In genomic region chr6:43939281-43940070, GRCh38 we compare ENCODE assay signal across 20 cellular contexts.
A peak's percentile ranks its signal among the peaks of the same experiment; 100 is the strongest.
DNase-seq lines count a peak whose midpoint lies in the region; ATAC-seq and TF ChIP-seq lines count a peak whose summit lies in the region.
"Had no signal": no experiment of that assay in that cellular context is flagged by ENCODE, and none has a peak within 500 bp of the region (broad histone marks: within the 10 kb centered on the region; RNA-seq: fewer than 3 reads in every experiment).

No MANE protein-coding gene starts in this region.

- WGBS in neuronal stem cell (ENCODE audit: extremely low coverage in 2 of 2, insufficient read length in 2 of 2, insufficient replicate concordance in 1 of 2), 2 donors, result no CpG with 5 or more reads among the region's 15 CpGs

- DNase-seq in left ventricle myocardium inferior (peak; percentile 19), left ventricle myocardium superior (no peak), WERI-Rb-1 (peak; percentile 6), neuronal stem cell (ENCODE audit: low spot score) (no peak), MM.1S (no peak), NCI-H1105 (lab: John Stamatoyannopoulos, UW) (no peak)
- DNase-seq: activated CD4-positive, CD25-positive, alpha-beta regulatory T cell; activated gamma-delta T cell treated with Interleukin-2 at 50 U/mL for 16 hours; amniotic stem cell; central memory CD4-positive, alpha-beta T cell; Karpas-422; NCI-H1436 treated with DMSO at 0.1 percent for 48 hours; NCI-H2171 treated with DMSO at 0.1 percent for 48 hours; NCI-H748 treated with DMSO at 0.1 percent for 48 hours; nephron progenitor cell; substantia nigra had no signal

- no peaks in the 10 kb centered on the region for H3K9me3 ChIP-seq in left ventricle myocardium inferior (replicated peaks)
- peaks cover 2% of the 10 kb centered on the region for H3K9me3 ChIP-seq in WERI-Rb-1 (ENCODE audit: severe bottlenecking)
- no peaks in the 10 kb centered on the region for H3K9me3 ChIP-seq in neuronal stem cell (replicated peaks in 1 of 2; ENCODE audit: control insufficient read depth in 2 of 2, insufficient read depth in 1 of 2, low read depth in 1 of 2, low read length in 2 of 2)
- H3K9me3 ChIP-seq in MM.1S (replicated peaks; ENCODE audit: insufficient read depth, low read length), result no peaks in the 10 kb centered on the region
- H3K9me3 ChIP-seq: gastroesophageal sphincter, SJSA1 had no signal

- H3K14ac ChIP-seq in neuronal stem cell (ENCODE audit: low read length), result no peak overlapping the region

- no peak overlapping the region for H4K8ac ChIP-seq in neuronal stem cell (ENCODE audit: low read depth, low read length)

- H3F3A ChIP-seq in MM.1S (ENCODE audit: insufficient read depth, low read length), result no peaks in the 10 kb centered on the region

- ATAC-seq in left ventricle myocardium superior, result no peak
- ATAC-seq in GM19455 (IDR thresholded peaks at IDR 0.05; ENCODE audit: unreplicated experiment), result no peak
- ATAC-seq: esophagus mucosa, gastroesophageal sphincter had no signal

- H3K27me3 ChIP-seq in left ventricle myocardium inferior (ENCODE audit: low read depth) (no peaks in the 10 kb centered on the region), WERI-Rb-1 (ENCODE audit: insufficient read depth, low read depth, severe bottlenecking) (no peaks in the 10 kb centered on the region), neuronal stem cell (ENCODE audit: control insufficient read depth in 3 of 3, insufficient read depth in 3 of 3, low read depth in 1 of 3, low read length in 3 of 3) (peaks cover 0 to 16% (median 0%) of the 10 kb centered on the region in 3 experiments), MM.1S (replicated peaks; ENCODE audit: insufficient read depth, low read length) (no peaks in the 10 kb centered on the region)
- H3K27me3 ChIP-seq: gastroesophageal sphincter, SJSA1 had no signal

- H3K4me2 ChIP-seq in neuronal stem cell (ENCODE audit: insufficient read depth, low read length, poor library complexity, severe bottlenecking) (no peak overlapping the region), MM.1S (ENCODE audit: low read depth, low read length) (no peak overlapping the region)

- no peaks in the 10 kb centered on the region for H3K79me1 ChIP-seq in neuronal stem cell (ENCODE audit: low read depth, low read length)

- TF ChIP-seq CTCF in left ventricle myocardium inferior (IDR thresholded peaks at IDR 0.05; ENCODE audit: borderline replicate concordance) (no peak), WERI-Rb-1 (IDR thresholded peaks at IDR 0.05; ENCODE audit: low read depth, low read length) (no peak), MM.1S (IDR thresholded peaks at IDR 0.05; ENCODE audit: low read length) (no peak)

- no peak overlapping the region for H2BK5ac ChIP-seq in neuronal stem cell (ENCODE audit: low read length)

- intact Hi-C loops in left ventricle myocardium inferior (cut with micrococcal nuclease), result no loop called here
- intact Hi-C loops in left ventricle myocardium superior (cut with micrococcal nuclease), result no loop called here

- H2BK12ac ChIP-seq in neuronal stem cell (ENCODE audit: low read length), result peak overlapping the region; percentile 14

- peak overlapping the region; percentile 11 for H2BK120ac ChIP-seq in neuronal stem cell (ENCODE audit: low read depth, low read length)

- H3K27ac ChIP-seq in left ventricle myocardium inferior (replicated peaks), result no peak overlapping the region
- no peak overlapping the region for H3K27ac ChIP-seq in WERI-Rb-1
- H3K27ac ChIP-seq in neuronal stem cell (replicated peaks; ENCODE audit: low read length), result no peak overlapping the region
- H3K27ac ChIP-seq in MM.1S (ENCODE audit: low read length), result no peak overlapping the region
- H3K27ac ChIP-seq: gastroesophageal sphincter, SJSA1 had no signal

- H2AFZ ChIP-seq in neuronal stem cell (ENCODE audit: low read length) (no peak overlapping the region), MM.1S (ENCODE audit: low read length) (no peak overlapping the region)

- H3K9ac ChIP-seq in neuronal stem cell (ENCODE audit: low read depth, low read length, poor library complexity), result no peak overlapping the region
- H3K9ac ChIP-seq in MM.1S (ENCODE audit: low read length), result no peak overlapping the region

- no peaks in the 10 kb centered on the region for H4K20me1 ChIP-seq in MM.1S (ENCODE audit: insufficient read depth, low read length)

- H3K4ac ChIP-seq in neuronal stem cell (ENCODE audit: low read length), result no peak overlapping the region

- H2BK15ac ChIP-seq in neuronal stem cell (ENCODE audit: low read length), result no peak overlapping the region

- H3K36me3 ChIP-seq in left ventricle myocardium inferior, result no peaks in the 10 kb centered on the region
- H3K36me3 ChIP-seq in WERI-Rb-1, result no peaks in the 10 kb centered on the region
- no peaks in the 10 kb centered on the region for H3K36me3 ChIP-seq in neuronal stem cell (replicated peaks in 1 of 2; ENCODE audit: control insufficient read depth in 2 of 2, insufficient read depth in 2 of 2, low read length in 2 of 2)
- no peaks in the 10 kb centered on the region for H3K36me3 ChIP-seq in MM.1S (replicated peaks; ENCODE audit: insufficient read depth, low read length)
- H3K36me3 ChIP-seq: gastroesophageal sphincter, SJSA1 had no signal

- no peaks in the 10 kb centered on the region for H3K9me2 ChIP-seq in MM.1S (replicated peaks; ENCODE audit: insufficient read depth, low read length)

- peaks cover 14% of the 10 kb centered on the region for H3K4me1 ChIP-seq in left ventricle myocardium inferior
- H3K4me1 ChIP-seq in neuronal stem cell (ENCODE audit: control insufficient read depth in 2 of 2, insufficient read depth in 1 of 2, low read depth in 1 of 2, low read length in 2 of 2), result peaks cover 8 to 13% of the 10 kb centered on the region in 2 donors
- no peaks in the 10 kb centered on the region for H3K4me1 ChIP-seq in MM.1S (ENCODE audit: low read length)
- H3K4me1 ChIP-seq: gastroesophageal sphincter had no signal

- no peak overlapping the region for H3K23ac ChIP-seq in neuronal stem cell (ENCODE audit: low read depth, low read length, poor library complexity)

- peak overlapping the region; percentile 48 for H3K18ac ChIP-seq in neuronal stem cell (ENCODE audit: low read length)

- H3K79me2 ChIP-seq in MM.1S (ENCODE audit: low read length), result no peaks in the 10 kb centered on the region

- H3K4me3 ChIP-seq in left ventricle myocardium inferior, result no peak overlapping the region
- H3K4me3 ChIP-seq in WERI-Rb-1 (ENCODE audit: low read depth, low read length), result no peak overlapping the region
- H3K4me3 ChIP-seq in neuronal stem cell (ENCODE audit: low read length in 2 of 2), result no peak overlapping the region
- H3K4me3 ChIP-seq in MM.1S (ENCODE audit: low read length), result no peak overlapping the region
- H3K4me3 ChIP-seq: gastroesophageal sphincter, SJSA1 had no signal

- H4K91ac ChIP-seq in neuronal stem cell (ENCODE audit: low read depth, low read length, poor library complexity), result no peak overlapping the region

- H2AK5ac ChIP-seq in neuronal stem cell (ENCODE audit: low read depth, low read length), result peak overlapping the region; percentile 16

Comparison
In these comparisons a context has a peak if more than half of its experiments do, and no peak if none do; other contexts are left out.
1. DNase-seq: peak in left ventricle myocardium inferior (single experiment) and WERI-Rb-1 (single experiment); none in left ventricle myocardium superior (single experiment), neuronal stem cell (single experiment), MM.1S (single experiment) and NCI-H1105 (single experiment).